ENCODE assay signal across 15 cellular contexts in genomic region chr5:67038817-67039603, GRCh38.
A peak's percentile ranks its signal among the peaks of the same experiment; 100 is the strongest.
DNase-seq lines count a peak whose midpoint lies in the region; ATAC-seq, FAIRE-seq and TF ChIP-seq lines count a peak whose summit lies in the region.
"Had no signal": no experiment of that assay in that cellular context is flagged by ENCODE, and none has a peak within 500 bp of the region (broad histone marks: within the 10 kb centered on the region; RNA-seq: fewer than 3 reads in every experiment).

No MANE protein-coding gene starts in this region.

- DNase-seq in ELF-1 (ENCODE audit: low read depth, low spot score) (peak; percentile 20), SK-MEL-5 (ENCODE audit: low read depth, low spot score) (peak; percentile 24), fibroblast of pulmonary artery (ENCODE audit: low read depth) (peak; percentile 69), non-pigmented ciliary epithelial cell (ENCODE audit: low read depth) (peak; percentile 72), NCI-H69 (lab: John Stamatoyannopoulos, UW) (no peak), NCI-H748 (lab: John Stamatoyannopoulos, UW; ENCODE audit: unreplicated experiment) (no peak), HTR-8/SVneo (ENCODE audit: insufficient read length, low spot score) (no peak)
- DNase-seq: activated naive CD4-positive, alpha-beta T cell treated with anti-CD3 and anti-CD28 coated beads, Interleukin-2, amount 50 U/mL, for 16 hours; NCI-H2107; retina; SHP77 had no signal

- H3K4me3 ChIP-seq in fibroblast of pulmonary artery (replicated peaks; ENCODE audit: low read depth, low read length) = no peak overlapping the region

- in situ Hi-C loops in SK-MEL-5 (cut with HindIII; ENCODE audit: low pct_unique_long_range_greater_than_20kb, low sequenced_read_pairs) = no loop called here

- ATAC-seq in GM21390 (IDR thresholded peaks at IDR 0.05; ENCODE audit: unreplicated experiment) = no peak
- ATAC-seq: left lobe of liver, WTC11 had no signal

- TF ChIP-seq CTCF in fibroblast of pulmonary artery (IDR thresholded peaks at IDR 0.05; ENCODE audit: low read length, missing control alignments) = no peak

- FAIRE-seq in HTR-8/SVneo (lab: Jason Lieb, UNC) = no peak
- FAIRE-seq: GM12891 had no signal

Comparison
In these comparisons a context has a peak if more than half of its experiments do, and no peak if none do; other contexts are left out.
1. DNase-seq: peak in ELF-1 (single experiment), SK-MEL-5 (single experiment), fibroblast of pulmonary artery (single experiment) and non-pigmented ciliary epithelial cell (single experiment); none in NCI-H69 (single experiment), NCI-H748 (single experiment) and HTR-8/SVneo (single experiment).